ENCODE assay signal across 8 cellular contexts in genomic region chr11:32829680-32830412, GRCh38. TPM values are rescaled to one million over a fixed set of nuclear protein-coding genes. Genes with fewer than 3 reads are reported as not detected.
DNase-seq lines count a peak whose midpoint lies in the region; ATAC-seq and TF ChIP-seq lines count a peak whose summit lies in the region.

Gene PRRG4 (plus strand): TSS chr11:32829927. CDS start chr11:32830530, 603 bp downstream.

- H3K27ac ChIP-seq in H9 (ENCODE audit: insufficient read length, low read depth, low read length) (no peak within 1 kb of the TSS), WERI-Rb-1 (no peak within 1 kb of the TSS), stomach smooth muscle (ENCODE audit: low read length) (no peak within 1 kb of the TSS)

- peaks cover 12 to 14% of the 10 kb centered on the region in 2 experiments for H3K4me1 Mint-ChIP-seq in H9

- H3K9me3 ChIP-seq in H9 (ENCODE audit: control insufficient read depth, low read depth, low read length) (no peaks in the 10 kb centered on the region), WERI-Rb-1 (ENCODE audit: severe bottlenecking) (no peaks in the 10 kb centered on the region), mucosa of descending colon (no peaks in the 10 kb centered on the region), stomach smooth muscle (ENCODE audit: control insufficient read depth in 2 of 2, low read length in 2 of 2) (no peaks in the 10 kb centered on the region)

- H2BK12ac ChIP-seq in H9 (ENCODE audit: insufficient read length, low read depth, low read length) = no peak within 1 kb of the TSS

- TF ChIP-seq CTCF in H9 (conservative IDR thresholded peaks at IDR 0.05) (no peak), WERI-Rb-1 (IDR thresholded peaks at IDR 0.05; ENCODE audit: low read depth, low read length) (no peak), epithelial cell of esophagus (IDR thresholded peaks at IDR 0.05; ENCODE audit: insufficient read depth, low read depth, low read length, missing control alignments) (no peak), mucosa of descending colon (IDR thresholded peaks at IDR 0.05) (no peak)

- no peaks in the 10 kb centered on the region for H3K27me3 ChIP-seq in H9 (ENCODE audit: insufficient read depth, low read length)
- no peaks in the 10 kb centered on the region for H3K27me3 ChIP-seq in WERI-Rb-1 (ENCODE audit: insufficient read depth, low read depth, severe bottlenecking)
- peaks cover 10 to 19% of the 10 kb centered on the region in 2 donors for H3K27me3 ChIP-seq in stomach smooth muscle (ENCODE audit: control insufficient read depth in 1 of 2, insufficient read depth in 2 of 2, low read length in 2 of 2)

- no peak within 1 kb of the TSS for H2AK5ac ChIP-seq in H9 (ENCODE audit: insufficient read length, low read length)

- H3K9me3 Mint-ChIP-seq in H9 = no peaks in the 10 kb centered on the region

- H2AFZ ChIP-seq in H9 (ENCODE audit: low read length) = peak within 1 kb of the TSS; percentile 22

- H3K18ac ChIP-seq in H9 (ENCODE audit: insufficient read length, low read depth, low read length) = peak within 1 kb of the TSS; percentile 7

- no peak within 1 kb of the TSS for H3K23ac ChIP-seq in H9 (ENCODE audit: insufficient read length, low read depth, low read length)

- H3K4ac ChIP-seq in H9 (ENCODE audit: low read depth, low read length) = no peak within 1 kb of the TSS

- no peak within 1 kb of the TSS for H4K5ac ChIP-seq in H9 (ENCODE audit: insufficient read length, low read depth, low read length)

- H2BK120ac ChIP-seq in H9 (ENCODE audit: low read depth, low read length, poor library complexity, severe bottlenecking) = no peak within 1 kb of the TSS

- no peaks in the 10 kb centered on the region for H3K4me1 ChIP-seq in H9 (ENCODE audit: insufficient read depth, low read length)
- H3K4me1 ChIP-seq in mucosa of descending colon (ENCODE audit: low read depth) = no peaks in the 10 kb centered on the region
- peaks cover 8% of the 10 kb centered on the region for H3K4me1 ChIP-seq in stomach smooth muscle (ENCODE audit: control insufficient read depth, insufficient read depth, low read length)

- peak within 1 kb of the TSS; percentile 71; the same call in 1 of the 2 replicates for H3K14ac ChIP-seq in H9 (ENCODE audit: insufficient read depth, low read length)

- H2BK5ac ChIP-seq in H9 (ENCODE audit: insufficient read length, low read length) = no peak within 1 kb of the TSS

- H3K36me3 Mint-ChIP-seq in H9 (ENCODE audit: insufficient read depth in 1 of 3, low read depth in 3 of 3) = no peaks in the 10 kb centered on the region; a peak in 1 of 7 replicates

- peak within 1 kb of the TSS in 1 of 3 experiments; percentile 55; a peak in 1 of 7 replicates for H3K27ac Mint-ChIP-seq in H9

- H3K4me2 ChIP-seq in H9 (ENCODE audit: insufficient read depth, insufficient read length, low read length) = peak within 1 kb of the TSS; percentile 66

- H3K27me3 Mint-ChIP-seq in H9 (ENCODE audit: low read depth) = peaks cover 37% of the 10 kb centered on the region

- H3K4me3 ChIP-seq in WERI-Rb-1 (ENCODE audit: low read depth, low read length) = peak within 1 kb of the TSS; percentile 55
- H3K4me3 ChIP-seq in epithelial cell of esophagus (ENCODE audit: low read length) = peak within 1 kb of the TSS; percentile 89
- peak within 1 kb of the TSS; percentile 71 for H3K4me3 ChIP-seq in mucosa of descending colon
- peak within 1 kb of the TSS; percentile 78 to 83 for H3K4me3 ChIP-seq in stomach smooth muscle (ENCODE audit: low read length in 2 of 2)

- no peaks in the 10 kb centered on the region for H3K36me3 ChIP-seq in WERI-Rb-1
- no peaks in the 10 kb centered on the region for H3K36me3 ChIP-seq in mucosa of descending colon (ENCODE audit: low read depth)
- H3K36me3 ChIP-seq in stomach smooth muscle (ENCODE audit: control insufficient read depth in 2 of 2, insufficient read depth in 2 of 2, low read length in 2 of 2) = no peaks in the 10 kb centered on the region

- no peaks in the 10 kb centered on the region for H3K79me1 ChIP-seq in H9 (ENCODE audit: insufficient read depth, low read depth, low read length, poor library complexity, severe bottlenecking)

- no peak within 1 kb of the TSS for H3T11ph ChIP-seq in H9 (ENCODE audit: low read length)

- no peak within 1 kb of the TSS for H3K56ac ChIP-seq in H9 (ENCODE audit: insufficient read length, low read depth, low read length)

- intact Hi-C loops in mucosa of descending colon (cut with DNase I, micrococcal nuclease) = no loop called here

- DNase-seq in SIG-M5 treated with dmso at 0.1 percent for 504 hours (lab: John Stamatoyannopoulos, UW; ENCODE audit: unreplicated experiment) = peak; percentile 79
- DNase-seq in SIG-M5 (lab: John Stamatoyannopoulos, UW) = no peak
- peak; percentile 63 for DNase-seq in H9
- peak; percentile 73 for DNase-seq in LoVo (ENCODE audit: low spot score)
- DNase-seq in WERI-Rb-1 = peak; percentile 35
- DNase-seq in epithelial cell of esophagus (ENCODE audit: low read depth) = peak; percentile 91
- DNase-seq in mucosa of descending colon = peak; percentile 88 to 92 (median 88)

- H2BK15ac ChIP-seq in H9 (ENCODE audit: low read depth, low read length) = no peak within 1 kb of the TSS

- ATAC-seq in mucosa of descending colon = peak; percentile 99

- H4K91ac ChIP-seq in H9 (ENCODE audit: insufficient read length, low read depth, low read length) = no peak within 1 kb of the TSS

- H3K79me2 ChIP-seq in H9 (ENCODE audit: insufficient read depth, low read length) = no peaks in the 10 kb centered on the region

- no peak within 1 kb of the TSS for H4K8ac ChIP-seq in H9 (replicated peaks; ENCODE audit: insufficient read length, low read depth, low read length)

- no CpG with 5 or more reads among the region's 85 CpGs for WGBS in H9 (ENCODE audit: extremely low coverage, insufficient read length, low lambda C conversion rate)

- H4K20me1 ChIP-seq in H9 (ENCODE audit: control insufficient read depth, insufficient read depth, insufficient read length) = no peaks in the 10 kb centered on the region

- H3K9ac ChIP-seq in H9 (ENCODE audit: extremely low read depth, insufficient read length, low read length) (peak within 1 kb of the TSS; percentile 31), stomach smooth muscle (ENCODE audit: low read length in 2 of 2) (peak within 1 kb of the TSS; percentile 55 to 60)

- peaks cover 10% of the 10 kb centered on the region for H3K23me2 ChIP-seq in H9 (ENCODE audit: insufficient read length, low read depth, low read length, poor library complexity, severe bottlenecking)

- no peak within 1 kb of the TSS for H2BK20ac ChIP-seq in H9 (ENCODE audit: low read depth, low read length, poor library complexity, severe bottlenecking)

- H3K4me3 Mint-ChIP-seq in H9 = peak within 1 kb of the TSS; percentile 75 to 90

RNA-seq across cellular contexts. Expression of gene PRRG4, which starts in this region (rescaled TPM):
- total RNA-seq in H9 (2021) (1.2 TPM in 2 replicates), mucosa of descending colon (10 to 100 TPM in 2 of 3 donors, 1 to 10 TPM in 1; 8.6 to 18.9 (median 15.1) TPM)
